In the genomic region with DNA sequence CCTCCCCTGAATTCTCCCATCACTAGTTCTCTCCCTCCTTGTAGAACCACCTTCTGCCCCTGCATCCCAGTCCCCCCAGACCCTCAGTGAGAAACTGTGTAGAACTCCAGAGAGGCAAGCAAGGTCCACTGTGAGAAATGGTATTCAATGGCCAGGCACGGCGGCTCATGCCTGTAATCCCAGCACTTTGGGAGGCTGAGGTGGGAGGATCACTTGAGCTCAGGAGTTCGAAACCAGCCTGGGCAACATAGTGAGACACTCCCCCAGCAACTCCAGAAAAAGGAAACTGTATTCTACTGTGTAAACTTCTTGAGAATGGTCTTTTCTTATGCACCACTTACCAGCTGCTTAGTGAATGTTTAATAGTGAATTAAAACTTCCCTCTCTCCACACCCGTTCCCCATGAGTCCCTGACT, we compare ENCODE assay signal across 10 cellular contexts. TPM values are rescaled to one million over a fixed set of nuclear protein-coding genes. Genes with fewer than 3 reads are reported as not detected.
A peak's percentile ranks its signal among the peaks of the same experiment; 100 is the strongest.
DNase-seq lines count a peak whose midpoint lies in the region; ATAC-seq, FAIRE-seq and TF ChIP-seq lines count a peak whose summit lies in the region.
"Had no signal": no experiment of that assay in that cellular context is flagged by ENCODE, and none has a peak within 500 bp of the region (broad histone marks: within the 10 kb centered on the region; RNA-seq: fewer than 3 reads in every experiment).

No MANE protein-coding gene starts in this region.

- peaks cover 15% of the 10 kb centered on the region for H3K36me3 Mint-ChIP-seq in activated CD8-positive, alpha-beta memory T cell treated with anti-CD3 and anti-CD28 coated beads, Interleukin-2, amount 10 ng/mL, durations not matched to agents 7 days and 5 days

- no peak overlapping the region for H3K4me3 Mint-ChIP-seq in activated CD8-positive, alpha-beta memory T cell treated with anti-CD3 and anti-CD28 coated beads, Interleukin-2, amount 10 ng/mL, durations not matched to agents 7 days and 5 days

- intact Hi-C loops in spleen (cut with DNase I; ENCODE audit: low total_unique reads) = no loop called here
- intact Hi-C loops in left colon (cut with DNase I, micrococcal nuclease) = no loop called here

- H3K27me3 ChIP-seq in KMS-11 (ENCODE audit: insufficient read depth, low read depth) (peaks cover 46% of the 10 kb centered on the region), spleen (replicated peaks in 1 of 7) (peaks cover 0 to 6% (median 0%) of the 10 kb centered on the region in 7 donors)

- CTCF ChIA-PET in activated CD8-positive, alpha-beta memory T cell treated with anti-CD3 and anti-CD28 coated beads, Interleukin-2, amount 10 ng/mL, durations not matched to agents 7 days and 5 days (lab: Charles Lee) = interaction anchor here (1.0 to 2.6 kb wide), 6 partner anchors 8 to 201 kb away, joined by 3 to 7 read pairs (median 4); no protein-coding TSS in a partner anchor

- H3K4me3 ChIP-seq in KMS-11 (IDR thresholded peaks at IDR 0.05; ENCODE audit: insufficient read depth, low read depth, low read length) (no peak overlapping the region), spleen (peak overlapping the region in 1 of 8 donors; percentile 28)
- H3K4me3 ChIP-seq: lung had no signal

- DNase-seq in activated CD8-positive, alpha-beta memory T cell treated with anti-CD3 and anti-CD28 coated beads, Interleukin-2, amount 10 ng/mL, durations not matched to agents 7 days and 5 days = no peak
- no peak for DNase-seq in activated CD8-positive, alpha-beta memory T cell treated with anti-CD3 and anti-CD28 coated beads, Interleukin-2, amount 50 U/mL, for 48 hours
- no peak for DNase-seq in spleen
- DNase-seq in left colon = no peak
- DNase-seq in frontal cortex (ENCODE audit: low spot score in 2 of 2) = no peak

- FAIRE-seq in frontal cortex (lab: Jason Lieb, UNC) = no peak
- FAIRE-seq: HepG2 had no signal

- no peak for TF ChIP-seq CTCF in KMS-11 (conservative IDR thresholded peaks at IDR 0.05; ENCODE audit: low read depth, low read length)
- no peak for TF ChIP-seq CTCF in spleen (IDR thresholded peaks at IDR 0.05 in 8 of 11, conservative IDR thresholded peaks at IDR 0.05 in 3 of 11)

- peaks cover 32% of the 10 kb centered on the region for H3K27me3 Mint-ChIP-seq in activated CD8-positive, alpha-beta memory T cell treated with anti-CD3 and anti-CD28 coated beads, Interleukin-2, amount 10 ng/mL, durations not matched to agents 7 days and 5 days

- peak overlapping the region; percentile 65; the same call in 1 of the 2 replicates for H3K4me2 ChIP-seq in KMS-11

- H3K36me3 ChIP-seq in KMS-11 (ENCODE audit: insufficient read depth) (no peaks in the 10 kb centered on the region), spleen (no peaks in the 10 kb centered on the region)

- WGBS in spleen, 5 donors = 59 to 68% (median 65%) methylated on average over 4 of the region's 4 CpGs

- H3K4me1 ChIP-seq in KMS-11 (ENCODE audit: low read depth, poor library complexity, severe bottlenecking) = peaks cover 22% of the 10 kb centered on the region
- H3K4me1 ChIP-seq in spleen = peaks cover 16 to 34% (median 29%) of the 10 kb centered on the region in 6 donors

- peaks cover 0 to 16% (median 10%) of the 10 kb centered on the region in 8 donors for H3K9me3 ChIP-seq in spleen

- H4K20me1 ChIP-seq in KMS-11 (ENCODE audit: insufficient read depth) = no peaks in the 10 kb centered on the region

- no peaks in the 10 kb centered on the region for H3K79me2 ChIP-seq in KMS-11 (ENCODE audit: insufficient read depth, low read depth)

- H3K27ac ChIP-seq in KMS-11 (no peak overlapping the region), spleen (peak overlapping the region; percentile 5 to 80 (median 72))

- no peak overlapping the region for H3K9ac ChIP-seq in KMS-11

- ATAC-seq in activated CD8-positive, alpha-beta memory T cell treated with anti-CD3 and anti-CD28 coated beads, Interleukin-2, amount 10 ng/mL, durations not matched to agents 7 days and 5 days = peak; percentile 23
- ATAC-seq in HG02678 (IDR thresholded peaks at IDR 0.05; ENCODE audit: unreplicated experiment) (peak; percentile 5), GM19328 (IDR thresholded peaks at IDR 0.05; ENCODE audit: unreplicated experiment) (no peak), left colon (no peak)
- ATAC-seq: HepG2 had no signal

- peaks cover 28% of the 10 kb centered on the region for H3K4me1 Mint-ChIP-seq in activated CD8-positive, alpha-beta memory T cell treated with anti-CD3 and anti-CD28 coated beads, Interleukin-2, amount 10 ng/mL, durations not matched to agents 7 days and 5 days

- no peak overlapping the region for H2AFZ ChIP-seq in KMS-11 (ENCODE audit: low read depth)

- no peak for TF ChIP-seq POLR2A in spleen (IDR thresholded peaks at IDR 0.05)

- H3K9me3 Mint-ChIP-seq in activated CD8-positive, alpha-beta memory T cell treated with anti-CD3 and anti-CD28 coated beads, Interleukin-2, amount 10 ng/mL, durations not matched to agents 7 days and 5 days (ENCODE audit: low read depth) = peaks cover 17% of the 10 kb centered on the region

- no peak overlapping the region for H3K27ac Mint-ChIP-seq in activated CD8-positive, alpha-beta memory T cell treated with anti-CD3 and anti-CD28 coated beads, Interleukin-2, amount 10 ng/mL, durations not matched to agents 7 days and 5 days

RNA-seq across cellular contexts. Expression of gene CD83, which starts 8.2 kb away (rescaled TPM):
- total RNA-seq in activated CD8-positive, alpha-beta memory T cell treated with anti-CD3 and anti-CD28 coated beads, Interleukin-2, amount 10 ng/mL, durations not matched to agents 7 days and 5 days = 10 to 100 TPM in 1 of 2 experiments, 1 to 10 TPM in 1; 6.0 to 29.6 TPM
- total RNA-seq in spleen (10 to 100 TPM; 11.7 to 51.5 (median 15.0) TPM), left colon (1 to 10 TPM; 1.3 to 2.6 TPM), frontal cortex (23.6 TPM)
- 10 to 100 TPM; 25.6 to 36.8 (median 32.6) TPM for polyA plus RNA-seq in spleen

Comparison
In these comparisons a context has a peak if more than half of its experiments do, and no peak if none do; other contexts are left out.
1. ATAC-seq: peak in activated CD8-positive, alpha-beta memory T cell treated with anti-CD3 and anti-CD28 coated beads, Interleukin-2, amount 10 ng/mL, durations not matched to agents 7 days and 5 days (single experiment) and HG02678 (single experiment); none in GM19328 (single experiment) and left colon (single experiment).